1 cellular context compared by ENCODE assay signal in the genomic region with DNA sequence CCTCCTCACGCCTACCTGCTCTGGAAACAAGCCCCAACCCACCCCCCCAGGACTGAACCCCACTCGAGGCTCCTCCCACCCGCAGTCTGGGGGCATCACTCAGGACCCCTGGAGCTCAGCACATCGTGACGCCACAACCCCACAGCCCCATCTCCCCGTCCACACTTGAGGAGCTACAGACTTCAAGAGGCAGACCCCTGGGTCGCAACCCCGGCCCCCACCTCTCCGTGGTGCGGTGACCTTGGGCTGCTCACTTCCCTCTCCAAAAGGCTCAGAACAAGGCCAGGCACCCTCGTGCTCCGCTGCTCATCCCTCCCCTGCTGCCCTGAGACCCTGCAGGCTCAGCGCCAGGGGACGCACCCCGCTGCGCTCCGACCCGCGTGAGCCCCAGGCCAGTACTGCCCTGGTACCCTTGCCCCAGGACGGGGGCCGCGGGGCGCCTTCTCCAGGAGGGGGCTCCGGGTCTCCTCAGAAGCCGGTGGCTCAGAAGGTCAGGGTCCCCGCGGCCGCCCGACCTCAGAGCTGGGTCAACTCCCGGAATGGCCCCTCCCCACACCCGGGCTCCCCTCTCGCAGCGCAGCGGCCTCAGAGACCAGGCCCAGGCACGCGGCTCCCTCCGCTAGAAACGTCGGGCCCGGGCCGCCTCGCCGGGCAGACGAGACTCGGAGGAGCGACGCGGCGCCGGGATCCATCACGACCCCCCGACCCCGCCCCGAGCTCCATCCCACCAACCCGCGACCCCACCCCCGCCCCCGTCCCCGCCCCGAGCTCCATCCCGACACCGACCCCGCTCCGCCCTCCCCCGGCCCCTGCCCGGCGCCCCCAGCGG.
TF ChIP-seq lines count a peak whose summit lies in the region.

No MANE protein-coding gene starts in this region.

TF ChIP-seq in HepG2, 621 proteins besides CTCF, POLR2A, EP300 and RAD21 (continues in another document):
- TF ChIP-seq HOXD1 (CRISPR knock-in tag; IDR thresholded peaks at IDR 0.05) (no peak), RBAK (CRISPR knock-in tag; IDR thresholded peaks at IDR 0.05) (no peak), SIN3B (IDR thresholded peaks at IDR 0.05; ENCODE audit: low read length) (no peak), ARNT2 (CRISPR knock-in tag; IDR thresholded peaks at IDR 0.05; ENCODE audit: low read depth) (no peak), ZNF564 (CRISPR knock-in tag; IDR thresholded peaks at IDR 0.05) (no peak), MYNN (CRISPR knock-in tag; IDR thresholded peaks at IDR 0.05; ENCODE audit: low read depth) (no peak), ZSCAN20 (CRISPR knock-in tag; IDR thresholded peaks at IDR 0.05; ENCODE audit: borderline replicate concordance) (no peak), GATAD2A (CRISPR knock-in tag; IDR thresholded peaks at IDR 0.05) (no peak), NR2C2 (CRISPR knock-in tag; IDR thresholded peaks at IDR 0.05; ENCODE audit: borderline replicate concordance) (peak; percentile 7; the same call in 1 of the 2 replicates), ATF7-NPFF (CRISPR knock-in tag; IDR thresholded peaks at IDR 0.05; ENCODE audit: low read depth) (no peak), MED13 (CRISPR knock-in tag; IDR thresholded peaks at IDR 0.05) (0 out of 2 replicates have a peak, but pooled peaks have one; percentile 32), HNF4G (IDR thresholded peaks at IDR 0.05; ENCODE audit: borderline replicate concordance, low read depth, low read length) (no peak), HNF4G (CRISPR knock-in tag; IDR thresholded peaks at IDR 0.05; ENCODE audit: borderline replicate concordance, low read depth) (no peak), ELF3 (CRISPR knock-in tag; IDR thresholded peaks at IDR 0.05) (no peak), HOXA9 (CRISPR knock-in tag; IDR thresholded peaks at IDR 0.05; ENCODE audit: borderline replicate concordance) (no peak), ZNF468 (CRISPR knock-in tag; IDR thresholded peaks at IDR 0.05) (no peak), TEAD3 (CRISPR knock-in tag; optimal IDR thresholded peaks at IDR 0.05; ENCODE audit: borderline replicate concordance) (no peak), RNF2 (conservative IDR thresholded peaks at IDR 0.05; ENCODE audit: low read depth) (0 out of 2 replicates have a peak, but pooled peaks have one; percentile 32), NFKB2 (CRISPR knock-in tag; IDR thresholded peaks at IDR 0.05; ENCODE audit: borderline replicate concordance) (peak; percentile 64; the same call in 1 of the 2 replicates), PHF8 (CRISPR knock-in tag; IDR thresholded peaks at IDR 0.05) (no peak; the same call in 1 of the 2 replicates), ZC3H4 (CRISPR knock-in tag; IDR thresholded peaks at IDR 0.05; ENCODE audit: borderline replicate concordance) (no peak), RFX3 (CRISPR knock-in tag; IDR thresholded peaks at IDR 0.05) (no peak), ZNF431 (CRISPR knock-in tag; IDR thresholded peaks at IDR 0.05; ENCODE audit: borderline replicate concordance, low read depth) (no peak; the same call in 1 of the 2 replicates), DNMT3B (CRISPR knock-in tag; conservative IDR thresholded peaks at IDR 0.05) (no peak), CREB1 (IDR thresholded peaks at IDR 0.05) (no peak), CREB1 (CRISPR knock-in tag; IDR thresholded peaks at IDR 0.05) (no peak), ZFP37 (CRISPR knock-in tag; IDR thresholded peaks at IDR 0.05; ENCODE audit: borderline replicate concordance) (no peak), ZBTB42 (CRISPR knock-in tag; IDR thresholded peaks at IDR 0.05) (no peak), POLR2G (IDR thresholded peaks at IDR 0.05; ENCODE audit: low read depth, low read length) (no peak), MAF1 (CRISPR knock-in tag; IDR thresholded peaks at IDR 0.05; ENCODE audit: borderline replicate concordance) (no peak), ASH2L (IDR thresholded peaks at IDR 0.05; ENCODE audit: insufficient read length, low read depth, low read length) (no peak)
- TF ChIP-seq, protein P1, sequence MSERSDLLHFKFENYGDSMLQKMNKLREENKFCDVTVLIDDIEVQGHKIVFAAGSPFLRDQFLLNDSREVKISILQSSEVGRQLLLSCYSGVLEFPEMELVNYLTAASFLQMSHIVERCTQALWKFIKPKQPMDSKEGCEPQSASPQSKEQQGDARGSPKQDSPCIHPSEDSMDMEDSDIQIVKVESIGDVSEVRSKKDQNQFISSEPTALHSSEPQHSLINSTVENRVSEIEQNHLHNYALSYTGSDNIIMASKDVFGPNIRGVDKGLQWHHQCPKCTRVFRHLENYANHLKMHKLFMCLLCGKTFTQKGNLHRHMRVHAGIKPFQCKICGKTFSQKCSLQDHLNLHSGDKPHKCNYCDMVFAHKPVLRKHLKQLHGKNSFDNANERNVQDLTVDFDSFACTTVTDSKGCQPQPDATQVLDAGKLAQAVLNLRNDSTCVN (CRISPR knock-in tag; IDR thresholded peaks at IDR 0.05; ENCODE audit: borderline replicate concordance) = no peak
- TF ChIP-seq, protein P2, sequence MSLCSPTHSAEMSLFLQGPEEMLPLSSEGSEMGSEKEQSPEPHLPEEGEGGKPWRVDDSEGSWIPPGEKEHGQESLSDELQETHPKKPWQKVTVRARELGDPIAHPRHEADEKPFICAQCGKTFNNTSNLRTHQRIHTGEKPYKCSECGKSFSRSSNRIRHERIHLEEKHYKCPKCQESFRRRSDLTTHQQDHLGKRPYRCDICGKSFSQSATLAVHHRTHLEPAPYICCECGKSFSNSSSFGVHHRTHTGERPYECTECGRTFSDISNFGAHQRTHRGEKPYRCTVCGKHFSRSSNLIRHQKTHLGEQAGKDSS (CRISPR knock-in tag; IDR thresholded peaks at IDR 0.05; ENCODE audit: borderline replicate concordance, low read depth) = peak; percentile 43; the same call in 1 of the 2 replicates
- TF ChIP-seq, protein P3, sequence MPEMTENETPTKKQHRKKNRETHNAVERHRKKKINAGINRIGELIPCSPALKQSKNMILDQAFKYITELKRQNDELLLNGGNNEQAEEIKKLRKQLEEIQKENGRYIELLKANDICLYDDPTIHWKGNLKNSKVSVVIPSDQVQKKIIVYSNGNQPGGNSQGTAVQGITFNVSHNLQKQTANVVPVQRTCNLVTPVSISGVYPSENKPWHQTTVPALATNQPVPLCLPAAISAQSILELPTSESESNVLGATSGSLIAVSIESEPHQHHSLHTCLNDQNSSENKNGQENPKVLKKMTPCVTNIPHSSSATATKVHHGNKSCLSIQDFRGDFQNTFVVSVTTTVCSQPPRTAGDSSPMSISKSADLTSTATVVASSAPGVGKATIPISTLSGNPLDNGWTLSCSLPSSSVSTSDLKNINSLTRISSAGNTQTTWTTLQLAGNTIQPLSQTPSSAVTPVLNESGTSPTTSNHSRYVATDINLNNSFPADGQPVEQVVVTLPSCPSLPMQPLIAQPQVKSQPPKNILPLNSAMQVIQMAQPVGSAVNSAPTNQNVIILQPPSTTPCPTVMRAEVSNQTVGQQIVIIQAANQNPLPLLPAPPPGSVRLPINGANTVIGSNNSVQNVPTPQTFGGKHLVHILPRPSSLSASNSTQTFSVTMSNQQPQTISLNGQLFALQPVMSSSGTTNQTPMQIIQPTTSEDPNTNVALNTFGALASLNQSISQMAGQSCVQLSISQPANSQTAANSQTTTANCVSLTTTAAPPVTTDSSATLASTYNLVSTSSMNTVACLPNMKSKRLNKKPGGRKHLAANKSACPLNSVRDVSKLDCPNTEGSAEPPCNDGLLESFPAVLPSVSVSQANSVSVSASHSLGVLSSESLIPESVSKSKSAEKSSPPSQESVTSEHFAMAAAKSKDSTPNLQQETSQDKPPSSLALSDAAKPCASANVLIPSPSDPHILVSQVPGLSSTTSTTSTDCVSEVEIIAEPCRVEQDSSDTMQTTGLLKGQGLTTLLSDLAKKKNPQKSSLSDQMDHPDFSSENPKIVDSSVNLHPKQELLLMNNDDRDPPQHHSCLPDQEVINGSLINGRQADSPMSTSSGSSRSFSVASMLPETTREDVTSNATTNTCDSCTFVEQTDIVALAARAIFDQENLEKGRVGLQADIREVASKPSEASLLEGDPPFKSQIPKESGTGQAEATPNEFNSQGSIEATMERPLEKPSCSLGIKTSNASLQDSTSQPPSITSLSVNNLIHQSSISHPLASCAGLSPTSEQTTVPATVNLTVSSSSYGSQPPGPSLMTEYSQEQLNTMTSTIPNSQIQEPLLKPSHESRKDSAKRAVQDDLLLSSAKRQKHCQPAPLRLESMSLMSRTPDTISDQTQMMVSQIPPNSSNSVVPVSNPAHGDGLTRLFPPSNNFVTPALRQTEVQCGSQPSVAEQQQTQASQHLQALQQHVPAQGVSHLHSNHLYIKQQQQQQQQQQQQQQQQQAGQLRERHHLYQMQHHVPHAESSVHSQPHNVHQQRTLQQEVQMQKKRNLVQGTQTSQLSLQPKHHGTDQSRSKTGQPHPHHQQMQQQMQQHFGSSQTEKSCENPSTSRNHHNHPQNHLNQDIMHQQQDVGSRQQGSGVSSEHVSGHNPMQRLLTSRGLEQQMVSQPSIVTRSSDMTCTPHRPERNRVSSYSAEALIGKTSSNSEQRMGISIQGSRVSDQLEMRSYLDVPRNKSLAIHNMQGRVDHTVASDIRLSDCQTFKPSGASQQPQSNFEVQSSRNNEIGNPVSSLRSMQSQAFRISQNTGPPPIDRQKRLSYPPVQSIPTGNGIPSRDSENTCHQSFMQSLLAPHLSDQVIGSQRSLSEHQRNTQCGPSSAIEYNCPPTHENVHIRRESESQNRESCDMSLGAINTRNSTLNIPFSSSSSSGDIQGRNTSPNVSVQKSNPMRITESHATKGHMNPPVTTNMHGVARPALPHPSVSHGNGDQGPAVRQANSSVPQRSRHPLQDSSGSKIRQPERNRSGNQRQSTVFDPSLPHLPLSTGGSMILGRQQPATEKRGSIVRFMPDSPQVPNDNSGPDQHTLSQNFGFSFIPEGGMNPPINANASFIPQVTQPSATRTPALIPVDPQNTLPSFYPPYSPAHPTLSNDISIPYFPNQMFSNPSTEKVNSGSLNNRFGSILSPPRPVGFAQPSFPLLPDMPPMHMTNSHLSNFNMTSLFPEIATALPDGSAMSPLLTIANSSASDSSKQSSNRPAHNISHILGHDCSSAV (CRISPR knock-in tag; IDR thresholded peaks at IDR 0.05; ENCODE audit: borderline replicate concordance) = no peak
- TF ChIP-seq, protein P4, sequence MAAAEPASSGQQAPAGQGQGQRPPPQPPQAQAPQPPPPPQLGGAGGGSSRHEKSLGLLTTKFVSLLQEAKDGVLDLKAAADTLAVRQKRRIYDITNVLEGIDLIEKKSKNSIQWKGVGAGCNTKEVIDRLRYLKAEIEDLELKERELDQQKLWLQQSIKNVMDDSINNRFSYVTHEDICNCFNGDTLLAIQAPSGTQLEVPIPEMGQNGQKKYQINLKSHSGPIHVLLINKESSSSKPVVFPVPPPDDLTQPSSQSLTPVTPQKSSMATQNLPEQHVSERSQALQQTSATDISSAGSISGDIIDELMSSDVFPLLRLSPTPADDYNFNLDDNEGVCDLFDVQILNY (CRISPR knock-in tag; conservative IDR thresholded peaks at IDR 0.05) = no peak
- TF ChIP-seq, protein P5, sequence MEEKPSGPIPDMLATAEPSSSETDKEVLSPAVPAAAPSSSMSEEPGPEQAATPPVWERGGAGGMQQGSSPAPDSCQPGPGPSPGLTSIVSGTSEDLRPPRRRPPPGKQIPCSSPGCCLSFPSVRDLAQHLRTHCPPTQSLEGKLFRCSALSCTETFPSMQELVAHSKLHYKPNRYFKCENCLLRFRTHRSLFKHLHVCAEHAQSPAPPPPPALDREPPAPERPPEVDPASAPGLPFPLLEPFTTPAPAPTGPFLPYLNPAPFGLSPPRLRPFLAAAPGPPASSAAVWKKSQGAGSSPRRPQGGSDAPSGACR (CRISPR knock-in tag; IDR thresholded peaks at IDR 0.05) = 0 out of 2 replicates have a peak, but pooled peaks have one; percentile 69
- TF ChIP-seq, protein P6, sequence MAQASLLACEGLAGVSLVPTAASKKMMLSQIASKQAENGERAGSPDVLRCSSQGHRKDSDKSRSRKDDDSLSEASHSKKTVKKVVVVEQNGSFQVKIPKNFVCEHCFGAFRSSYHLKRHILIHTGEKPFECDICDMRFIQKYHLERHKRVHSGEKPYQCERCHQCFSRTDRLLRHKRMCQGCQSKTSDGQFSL (CRISPR knock-in tag; IDR thresholded peaks at IDR 0.05) = 0 out of 2 replicates have a peak, but pooled peaks have one; percentile 46
- TF ChIP-seq, protein P7, sequence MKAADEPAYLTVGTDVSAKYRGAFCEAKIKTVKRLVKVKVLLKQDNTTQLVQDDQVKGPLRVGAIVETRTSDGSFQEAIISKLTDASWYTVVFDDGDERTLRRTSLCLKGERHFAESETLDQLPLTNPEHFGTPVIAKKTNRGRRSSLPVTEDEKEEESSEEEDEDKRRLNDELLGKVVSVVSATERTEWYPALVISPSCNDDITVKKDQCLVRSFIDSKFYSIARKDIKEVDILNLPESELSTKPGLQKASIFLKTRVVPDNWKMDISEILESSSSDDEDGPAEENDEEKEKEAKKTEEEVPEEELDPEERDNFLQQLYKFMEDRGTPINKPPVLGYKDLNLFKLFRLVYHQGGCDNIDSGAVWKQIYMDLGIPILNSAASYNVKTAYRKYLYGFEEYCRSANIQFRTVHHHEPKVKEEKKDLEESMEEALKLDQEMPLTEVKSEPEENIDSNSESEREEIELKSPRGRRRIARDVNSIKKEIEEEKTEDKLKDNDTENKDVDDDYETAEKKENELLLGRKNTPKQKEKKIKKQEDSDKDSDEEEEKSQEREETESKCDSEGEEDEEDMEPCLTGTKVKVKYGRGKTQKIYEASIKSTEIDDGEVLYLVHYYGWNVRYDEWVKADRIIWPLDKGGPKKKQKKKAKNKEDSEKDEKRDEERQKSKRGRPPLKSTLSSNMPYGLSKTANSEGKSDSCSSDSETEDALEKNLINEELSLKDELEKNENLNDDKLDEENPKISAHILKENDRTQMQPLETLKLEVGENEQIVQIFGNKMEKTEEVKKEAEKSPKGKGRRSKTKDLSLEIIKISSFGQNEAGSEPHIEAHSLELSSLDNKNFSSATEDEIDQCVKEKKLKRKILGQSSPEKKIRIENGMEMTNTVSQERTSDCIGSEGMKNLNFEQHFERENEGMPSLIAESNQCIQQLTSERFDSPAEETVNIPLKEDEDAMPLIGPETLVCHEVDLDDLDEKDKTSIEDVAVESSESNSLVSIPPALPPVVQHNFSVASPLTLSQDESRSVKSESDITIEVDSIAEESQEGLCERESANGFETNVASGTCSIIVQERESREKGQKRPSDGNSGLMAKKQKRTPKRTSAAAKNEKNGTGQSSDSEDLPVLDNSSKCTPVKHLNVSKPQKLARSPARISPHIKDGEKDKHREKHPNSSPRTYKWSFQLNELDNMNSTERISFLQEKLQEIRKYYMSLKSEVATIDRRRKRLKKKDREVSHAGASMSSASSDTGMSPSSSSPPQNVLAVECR (CRISPR knock-in tag; IDR thresholded peaks at IDR 0.05; ENCODE audit: borderline replicate concordance) = peak; percentile 44; the same call in 1 of the 2 replicates
- TF ChIP-seq, protein P8, sequence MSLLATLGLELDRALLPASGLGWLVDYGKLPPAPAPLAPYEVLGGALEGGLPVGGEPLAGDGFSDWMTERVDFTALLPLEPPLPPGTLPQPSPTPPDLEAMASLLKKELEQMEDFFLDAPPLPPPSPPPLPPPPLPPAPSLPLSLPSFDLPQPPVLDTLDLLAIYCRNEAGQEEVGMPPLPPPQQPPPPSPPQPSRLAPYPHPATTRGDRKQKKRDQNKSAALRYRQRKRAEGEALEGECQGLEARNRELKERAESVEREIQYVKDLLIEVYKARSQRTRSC (CRISPR knock-in tag; IDR thresholded peaks at IDR 0.05; ENCODE audit: low read depth) = 0 out of 2 replicates have a peak, but pooled peaks have one; percentile 42
- TF ChIP-seq, protein P9, sequence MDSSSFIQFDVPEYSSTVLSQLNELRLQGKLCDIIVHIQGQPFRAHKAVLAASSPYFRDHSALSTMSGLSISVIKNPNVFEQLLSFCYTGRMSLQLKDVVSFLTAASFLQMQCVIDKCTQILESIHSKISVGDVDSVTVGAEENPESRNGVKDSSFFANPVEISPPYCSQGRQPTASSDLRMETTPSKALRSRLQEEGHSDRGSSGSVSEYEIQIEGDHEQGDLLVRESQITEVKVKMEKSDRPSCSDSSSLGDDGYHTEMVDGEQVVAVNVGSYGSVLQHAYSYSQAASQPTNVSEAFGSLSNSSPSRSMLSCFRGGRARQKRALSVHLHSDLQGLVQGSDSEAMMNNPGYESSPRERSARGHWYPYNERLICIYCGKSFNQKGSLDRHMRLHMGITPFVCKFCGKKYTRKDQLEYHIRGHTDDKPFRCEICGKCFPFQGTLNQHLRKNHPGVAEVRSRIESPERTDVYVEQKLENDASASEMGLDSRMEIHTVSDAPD (CRISPR knock-in tag; IDR thresholded peaks at IDR 0.05) = no peak
